Comparison of ENCODE assay signal across 11 cellular contexts in the genomic region with DNA sequence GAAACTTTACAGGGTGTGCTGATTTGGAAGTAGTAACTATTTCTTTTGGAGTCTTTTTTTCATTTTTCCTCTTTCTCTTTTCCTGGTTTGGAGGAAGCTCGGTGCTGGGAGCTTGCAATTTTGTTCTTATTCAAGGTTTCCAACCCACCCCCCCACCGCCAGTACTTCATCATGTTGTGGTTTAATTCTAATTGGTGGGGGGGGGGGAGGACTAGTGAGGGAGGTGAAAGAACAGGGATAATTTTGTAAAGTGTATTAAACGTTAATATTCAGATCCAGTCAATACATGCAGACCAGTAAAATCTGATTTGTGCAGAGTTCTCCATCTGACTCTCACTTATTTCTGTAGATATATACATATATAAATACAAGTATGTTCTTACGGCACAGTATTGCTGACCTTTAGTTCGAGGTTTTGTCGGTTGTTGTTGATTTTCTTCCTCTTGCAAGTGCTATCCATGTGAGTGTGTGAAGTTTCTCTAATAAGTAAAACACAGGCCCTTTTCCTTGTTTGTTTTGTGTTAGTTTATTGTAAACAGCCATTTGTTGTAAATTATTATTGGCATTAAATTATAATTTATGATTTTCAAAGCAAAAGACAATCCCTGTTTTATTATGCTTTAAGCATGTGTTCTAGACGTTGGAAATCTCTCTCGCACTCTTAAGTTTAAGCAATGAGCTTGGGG. TPM values are rescaled to one million over a fixed set of nuclear protein-coding genes. Genes with fewer than 3 reads are reported as not detected.
DNase-seq lines count a peak whose midpoint lies in the region; ATAC-seq and TF ChIP-seq lines count a peak whose summit lies in the region.
"Had no signal": no experiment of that assay in that cellular context is flagged by ENCODE, and none has a peak within 500 bp of the region (broad histone marks: within the 10 kb centered on the region; RNA-seq: fewer than 3 reads in every experiment).

No MANE protein-coding gene starts in this region.

- peaks cover 30% of the 10 kb centered on the region for H3K36me3 Mint-ChIP-seq in mesothelial cell of epicardium
- H3K36me3 Mint-ChIP-seq in Calu3 (ENCODE audit: insufficient read depth, unreplicated experiment) = peaks cover 100% of the 10 kb centered on the region
- H3K36me3 Mint-ChIP-seq in activated CD4-positive, alpha-beta T cell treated with anti-CD3 and anti-CD28 coated beads for 36 hours (ENCODE audit: low read depth) = peaks cover 3% of the 10 kb centered on the region

- H3K9me3 Mint-ChIP-seq in mesothelial cell of epicardium (no peaks in the 10 kb centered on the region), Calu3 (ENCODE audit: low read depth, unreplicated experiment) (no peaks in the 10 kb centered on the region)
- H3K9me3 Mint-ChIP-seq in activated CD4-positive, alpha-beta T cell treated with anti-CD3 and anti-CD28 coated beads for 36 hours (ENCODE audit: low read depth) = peaks cover 3% of the 10 kb centered on the region

- CTCF ChIA-PET in Calu3 (lab: Charles Lee) = interaction anchor here (1.1 to 9.8 kb wide), 4 partner anchors 9 to 553 kb away, joined by 3 to 121 read pairs (median 4); partner anchors contain the start of gene NR2F2
- CTCF ChIA-PET in activated CD4-positive, alpha-beta T cell treated with anti-CD3 and anti-CD28 coated beads for 36 hours (lab: Charles Lee) = interaction anchor here (0.7 kb wide), 1 partner anchor 18 kb away, joined by 3 read pairs; no protein-coding TSS in a partner anchor

- H3K4me1 ChIP-seq in cardiac muscle cell (ENCODE audit: low read depth) (no peaks in the 10 kb centered on the region), upper lobe of right lung (peaks cover 2% of the 10 kb centered on the region)

- H3K4me1 Mint-ChIP-seq in mesothelial cell of epicardium (peaks cover 93% of the 10 kb centered on the region), Calu3 (ENCODE audit: low read depth, unreplicated experiment) (peaks cover 29% of the 10 kb centered on the region)
- peaks cover 3% of the 10 kb centered on the region for H3K4me1 Mint-ChIP-seq in activated CD4-positive, alpha-beta T cell treated with anti-CD3 and anti-CD28 coated beads for 36 hours
- H3K4me1 Mint-ChIP-seq: T-helper 17 cell had no signal

- H3K36me3 ChIP-seq in cardiac muscle cell (no peaks in the 10 kb centered on the region), upper lobe of right lung (peaks cover 10% of the 10 kb centered on the region)

- TF ChIP-seq CTCF in cardiac muscle cell (IDR thresholded peaks at IDR 0.05; ENCODE audit: low read depth, low read length) = no peak
- no peak for TF ChIP-seq CTCF in coronary artery (IDR thresholded peaks at IDR 0.05)
- no peak for TF ChIP-seq CTCF in mesothelial cell of epicardium (IDR thresholded peaks at IDR 0.05; ENCODE audit: unreplicated experiment)
- TF ChIP-seq CTCF in upper lobe of right lung (IDR thresholded peaks at IDR 0.05) = no peak
- TF ChIP-seq CTCF in Calu3 (IDR thresholded peaks at IDR 0.05; ENCODE audit: unreplicated experiment) = no peak

- H3K27ac ChIP-seq in cardiac muscle cell (no peak overlapping the region), coronary artery (peak overlapping the region; percentile 94 to 97), upper lobe of right lung (peak overlapping the region; percentile 83)

- peak overlapping the region; percentile 89 for H3K4me3 Mint-ChIP-seq in mesothelial cell of epicardium
- H3K4me3 Mint-ChIP-seq in Calu3 (ENCODE audit: low read depth, unreplicated experiment) = no peak overlapping the region
- H3K4me3 Mint-ChIP-seq in activated CD4-positive, alpha-beta T cell treated with anti-CD3 and anti-CD28 coated beads for 36 hours = no peak overlapping the region

- H3K9me3 ChIP-seq in cardiac muscle cell (ENCODE audit: low read depth) (no peaks in the 10 kb centered on the region), upper lobe of right lung (no peaks in the 10 kb centered on the region)

- no TSS peak for BruUV-seq in Calu3 (replicated peaks; lab: Mats Ljungman, UMichigan)

- ATAC-seq in Right ventricle myocardium inferior = no peak
- ATAC-seq in upper lobe of right lung = no peak
- no peak for ATAC-seq in activated CD4-positive, alpha-beta T cell treated with anti-CD3 and anti-CD28 coated beads for 36 hours
- ATAC-seq: T-helper 17 cell had no signal

- intact Hi-C loops in Right ventricle myocardium inferior (cut with DNase I) = loop anchor here (10.0 kb wide), 2 partner anchors 1315 to 1625 kb away; partner anchors contain the start of gene ARRDC4
- intact Hi-C loops in upper lobe of right lung (cut with DNase I) = loop anchor here (10.0 kb wide), 1 partner anchor 1085 kb away; no protein-coding TSS in a partner anchor
- intact Hi-C loops in Calu3 (cut with micrococcal nuclease; ENCODE audit: unreplicated experiment) = no loop called here
- intact Hi-C loops in activated CD4-positive, alpha-beta T cell treated with anti-CD3 and anti-CD28 coated beads for 36 hours (cut with DNase I, micrococcal nuclease) = loop anchor here in 1 of 2 experiments (2.0 to 10.0 kb wide), 2 partner anchors 71 to 1755 kb away; no protein-coding TSS in a partner anchor

- H3K27ac Mint-ChIP-seq in mesothelial cell of epicardium = peak overlapping the region; percentile 98
- no peak overlapping the region for H3K27ac Mint-ChIP-seq in Calu3 (ENCODE audit: unreplicated experiment)
- no peak overlapping the region for H3K27ac Mint-ChIP-seq in activated CD4-positive, alpha-beta T cell treated with anti-CD3 and anti-CD28 coated beads for 36 hours
- H3K27ac Mint-ChIP-seq: CD4-positive, alpha-beta memory T cell; T-helper 17 cell had no signal

- H3K4me3 ChIP-seq in cardiac muscle cell (peak overlapping the region; percentile 71), coronary artery (peak overlapping the region; percentile 94), upper lobe of right lung (peak overlapping the region; percentile 56)

- no peaks in the 10 kb centered on the region for H3K27me3 Mint-ChIP-seq in mesothelial cell of epicardium (ENCODE audit: low read depth)
- no peaks in the 10 kb centered on the region for H3K27me3 Mint-ChIP-seq in Calu3 (ENCODE audit: unreplicated experiment)
- H3K27me3 Mint-ChIP-seq in activated CD4-positive, alpha-beta T cell treated with anti-CD3 and anti-CD28 coated beads for 36 hours = peaks cover 78% of the 10 kb centered on the region

- POLR2A ChIA-PET in activated CD4-positive, alpha-beta T cell treated with anti-CD3 and anti-CD28 coated beads for 36 hours (lab: Charles Lee) = no interaction called here

- DNase-seq in cardiac muscle cell (ENCODE audit: low read depth in 1 of 2, low spot score in 1 of 2) (peak in 1 of 2 donors; percentile 42), Right ventricle myocardium inferior (ENCODE audit: missing footprints) (no peak), coronary artery (ENCODE audit: low spot score) (no peak), mesothelial cell of epicardium (ENCODE audit: low spot score in 2 of 2, unreplicated experiment in 2 of 2) (no peak), upper lobe of right lung (no peak), Calu3 (no peak), GM19238 (ENCODE audit: insufficient read length, low spot score) (no peak)
- no peak for DNase-seq in activated CD4-positive, alpha-beta T cell treated with anti-CD3 and anti-CD28 coated beads for 36 hours
- DNase-seq: CD4-positive, alpha-beta memory T cell; erythroblast; T-helper 17 cell had no signal

- H3K27me3 ChIP-seq in cardiac muscle cell (peaks cover 94% of the 10 kb centered on the region), upper lobe of right lung (peaks cover 16% of the 10 kb centered on the region)

RNA-seq across cellular contexts. Expression of gene NR2F2, which starts 9.3 kb away (rescaled TPM):
- total RNA-seq in cardiac muscle cell (0.63 and 0.99 TPM in 2 replicates), Right ventricle myocardium inferior (14.2 TPM), mesothelial cell of epicardium (126 to 134 TPM (median 128 TPM) in 3 replicates), upper lobe of right lung (88.1 TPM), Calu3 (2022) (158 and 167 TPM in 2 replicates)
- 1.2 and 1.5 TPM in 2 replicates for polyA plus RNA-seq in cardiac muscle cell
- not detected for total RNA-seq in activated CD4-positive, alpha-beta T cell treated with anti-CD3 and anti-CD28 coated beads for 36 hours
- total RNA-seq: CD4-positive, alpha-beta memory T cell; T-helper 17 cell had no signal
- polyA plus RNA-seq: CD4-positive, alpha-beta memory T cell had no signal
